19 cellular contexts compared by ENCODE assay signal in genomic region chr10:1486841-1487240, GRCh38.
"Had no signal": no experiment of that assay in that cellular context is flagged by ENCODE, and none has a peak within 500 bp of the region (broad histone marks: within the 10 kb centered on the region; RNA-seq: fewer than 3 reads in every experiment).

No MANE protein-coding gene starts in this region.

- H3K79me2 ChIP-seq: hepatocyte had no signal

- H3K4me1 ChIP-seq: gastroesophageal sphincter, psoas muscle, sigmoid colon, stomach had no signal

- H3K9me3 ChIP-seq: esophagus squamous epithelium, gastroesophageal sphincter, psoas muscle, sigmoid colon, stomach had no signal

- H3K27ac ChIP-seq: esophagus squamous epithelium, gastroesophageal sphincter, hepatocyte, psoas muscle, sigmoid colon, skin epidermis, stomach had no signal

- H3K36me3 Mint-ChIP-seq: naive B cell had no signal

- H3K4me2 ChIP-seq: hepatocyte had no signal

- H3K4me3 ChIP-seq: esophagus squamous epithelium, gastroesophageal sphincter, hepatocyte, lung, psoas muscle, sigmoid colon, skin epidermis, stomach had no signal

- H3K9me3 Mint-ChIP-seq: naive B cell, nephron had no signal

- H3K27ac Mint-ChIP-seq: nephron had no signal

- H2AFZ ChIP-seq: hepatocyte had no signal

- H3K4me3 Mint-ChIP-seq: nephron had no signal

- DNase-seq: dermis blood vessel endothelial cell; esophagus squamous epithelium; foreskin fibroblast; left colon; left ventricle myocardium superior; mesendoderm; naive B cell; psoas muscle; sigmoid colon; stimulated activated CD4-positive, alpha-beta T cell treated with anti-CD3 and anti-CD28 coated beads, Interleukin-12 subunit alpha, Interleukin-12 subunit beta, amount 100 ng/mL, for 4 hours; stimulated activated naive CD4-positive, alpha-beta T cell; stomach; substantia nigra; trophoblast cell had no signal

- H3K27me3 ChIP-seq: hepatocyte, sigmoid colon had no signal

- H3K36me3 ChIP-seq: esophagus squamous epithelium, gastroesophageal sphincter, sigmoid colon, stomach had no signal
